In the genomic region with DNA sequence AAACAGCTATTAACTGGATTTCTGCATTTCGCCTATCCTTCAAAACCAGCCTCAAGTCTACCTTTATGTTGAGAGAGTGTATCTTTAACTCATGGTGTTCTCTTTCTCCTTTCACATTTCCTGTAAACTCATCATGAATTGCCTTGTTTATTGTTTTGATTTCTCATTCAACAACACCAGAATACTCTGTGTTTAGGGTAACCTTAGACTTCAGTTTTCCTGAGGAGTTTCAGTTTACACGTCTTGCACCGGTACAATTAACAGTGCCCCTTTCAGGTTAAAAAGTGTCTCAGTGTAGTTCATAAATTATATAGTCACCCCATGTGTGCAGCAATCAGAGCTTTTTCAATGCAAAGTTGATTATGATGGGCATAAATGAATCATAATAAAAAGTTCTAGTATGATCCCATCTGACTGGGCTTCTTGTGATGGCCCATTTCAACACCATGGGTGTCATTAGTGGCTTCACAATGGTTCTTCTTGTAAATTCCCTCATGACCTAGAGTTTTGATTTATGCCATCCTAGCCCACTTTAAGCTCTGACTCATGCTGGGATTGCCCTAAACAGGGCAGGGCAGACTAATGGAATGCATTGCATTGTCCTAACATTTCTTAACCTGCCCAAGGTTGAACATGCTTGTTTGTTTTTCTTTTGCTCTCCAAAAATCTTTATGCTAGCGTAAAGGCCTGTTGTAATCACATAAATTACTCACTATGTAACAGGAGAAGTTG, we compare ENCODE assay signal across 12 cellular contexts. TPM values are rescaled to one million over a fixed set of nuclear protein-coding genes. Genes with fewer than 3 reads are reported as not detected.
DNase-seq lines count a peak whose midpoint lies in the region; FAIRE-seq and TF ChIP-seq lines count a peak whose summit lies in the region.
"Had no signal": no experiment of that assay in that cellular context is flagged by ENCODE, and none has a peak within 500 bp of the region (broad histone marks: within the 10 kb centered on the region; RNA-seq: fewer than 3 reads in every experiment).

No MANE protein-coding gene starts in this region.

- H2BK120ac ChIP-seq in mesenchymal stem cell (ENCODE audit: low read depth, low read length) (no peak overlapping the region), neuronal stem cell (ENCODE audit: low read depth, low read length) (no peak overlapping the region)

- TF ChIP-seq POLR2A in spleen (IDR thresholded peaks at IDR 0.05), result no peak

- H4K8ac ChIP-seq in mesenchymal stem cell (ENCODE audit: low read length) (no peak overlapping the region), neuronal stem cell (ENCODE audit: low read depth, low read length) (no peak overlapping the region)

- H3K79me1 ChIP-seq in mesenchymal stem cell (replicated peaks; ENCODE audit: low read length, poor library complexity, severe bottlenecking), result peaks cover 7% of the 10 kb centered on the region
- no peaks in the 10 kb centered on the region for H3K79me1 ChIP-seq in neuronal stem cell (ENCODE audit: low read depth, low read length)

- H3K27me3 ChIP-seq in bronchial epithelial cell (ENCODE audit: control insufficient read depth, insufficient read depth, low read length) (no peaks in the 10 kb centered on the region), mesenchymal stem cell (ENCODE audit: control insufficient read depth in 1 of 2, insufficient read depth in 1 of 2, low read length in 2 of 2) (no peaks in the 10 kb centered on the region), neuronal stem cell (ENCODE audit: control insufficient read depth in 3 of 3, insufficient read depth in 3 of 3, low read depth in 1 of 3, low read length in 3 of 3) (no peaks in the 10 kb centered on the region), spleen (replicated peaks in 1 of 7) (peaks cover 0 to 5% (median 0%) of the 10 kb centered on the region in 7 donors)

- H2BK5ac ChIP-seq in mesenchymal stem cell (ENCODE audit: low read depth, low read length, poor library complexity, severe bottlenecking) (no peak overlapping the region), neuronal stem cell (ENCODE audit: low read length) (no peak overlapping the region)

- H3K4ac ChIP-seq in mesenchymal stem cell (ENCODE audit: low read depth in 1 of 2, low read length in 2 of 2) (no peak overlapping the region), neuronal stem cell (ENCODE audit: low read length) (no peak overlapping the region)

- intact Hi-C loops in spleen (cut with DNase I; ENCODE audit: low total_unique reads), result no loop called here

- H4K91ac ChIP-seq in mesenchymal stem cell (ENCODE audit: low read length) (no peak overlapping the region), neuronal stem cell (ENCODE audit: low read depth, low read length, poor library complexity) (no peak overlapping the region)

- no peak overlapping the region for H3K14ac ChIP-seq in mesenchymal stem cell (ENCODE audit: low read length in 2 of 2)
- H3K14ac ChIP-seq in neuronal stem cell (ENCODE audit: low read length), result no peak overlapping the region

- H3K18ac ChIP-seq in mesenchymal stem cell (ENCODE audit: low read depth in 1 of 2, low read length in 2 of 2) (no peak overlapping the region), neuronal stem cell (ENCODE audit: low read length) (no peak overlapping the region)

- no peak overlapping the region for H3K4me2 ChIP-seq in mesenchymal stem cell (ENCODE audit: low read length, poor library complexity, severe bottlenecking)
- H3K4me2 ChIP-seq in neuronal stem cell (ENCODE audit: insufficient read depth, low read length, poor library complexity, severe bottlenecking), result no peak overlapping the region

- H3K9ac ChIP-seq in mesenchymal stem cell (ENCODE audit: low read length), result no peak overlapping the region
- H3K9ac ChIP-seq in neuronal stem cell (ENCODE audit: low read depth, low read length, poor library complexity), result no peak overlapping the region

- H2AK5ac ChIP-seq in mesenchymal stem cell (ENCODE audit: low read length, severe bottlenecking) (no peak overlapping the region), neuronal stem cell (ENCODE audit: low read depth, low read length) (no peak overlapping the region)

- H3K36me3 ChIP-seq in bronchial epithelial cell (ENCODE audit: control insufficient read depth, insufficient read depth, low read length) (no peaks in the 10 kb centered on the region), mesenchymal stem cell (ENCODE audit: control insufficient read depth in 1 of 2, insufficient read depth in 2 of 2, low read depth in 1 of 2, low read length in 2 of 2) (peaks cover 4 to 10% of the 10 kb centered on the region in 2 experiments), neuronal stem cell (replicated peaks in 1 of 2; ENCODE audit: control insufficient read depth in 2 of 2, insufficient read depth in 2 of 2, low read length in 2 of 2) (peaks cover 0 to 62% of the 10 kb centered on the region in 2 donors), spleen (no peaks in the 10 kb centered on the region)

- H3K27ac ChIP-seq in mesenchymal stem cell (ENCODE audit: low read length, poor library complexity, severe bottlenecking) (peak overlapping the region; percentile 85), neuronal stem cell (replicated peaks; ENCODE audit: low read length) (no peak overlapping the region), spleen (no peak overlapping the region)

- H3K4me3 ChIP-seq in bronchial epithelial cell (ENCODE audit: low read depth, low read length) (no peak overlapping the region), mesenchymal stem cell (ENCODE audit: insufficient read depth in 1 of 2, low read depth in 1 of 2, low read length in 2 of 2) (no peak overlapping the region), neuronal stem cell (ENCODE audit: low read length in 2 of 2) (no peak overlapping the region), spleen (no peak overlapping the region)

- H2BK12ac ChIP-seq in mesenchymal stem cell (ENCODE audit: low read length in 2 of 2) (no peak overlapping the region), neuronal stem cell (ENCODE audit: low read length) (no peak overlapping the region)

- H2AFZ ChIP-seq in mesenchymal stem cell (ENCODE audit: low read depth, low read length) (no peak overlapping the region), neuronal stem cell (ENCODE audit: low read length) (no peak overlapping the region)

- no CpG with 5 or more reads among the region's 4 CpGs for WGBS in mesenchymal stem cell
- WGBS in neuronal stem cell (ENCODE audit: extremely low coverage in 2 of 2, insufficient read length in 2 of 2, insufficient replicate concordance in 1 of 2), 2 donors, result no CpG with 5 or more reads among the region's 4 CpGs
- 90 to 93% (median 92%) methylated on average over 4 of the region's 4 CpGs for WGBS in spleen, 5 donors

- DNase-seq in AG08395 (ENCODE audit: low spot score), result peak; percentile 49
- peak; percentile 91 for DNase-seq in M059J (ENCODE audit: low read depth)
- peak; percentile 100 for DNase-seq in bronchial epithelial cell (ENCODE audit: low read depth)
- peak; percentile 24 for DNase-seq in mesenchymal stem cell
- DNase-seq in ureter (ENCODE audit: low spot score), result no peak
- DNase-seq in NK-92 treated with Interleukin-12 subunit alpha and Interleukin-12 subunit beta, amount 100 ng/mL, for 24 hours (lab: John Stamatoyannopoulos, UW), result no peak
- DNase-seq in neuronal stem cell (ENCODE audit: low spot score), result no peak
- DNase-seq in spleen, result no peak
- DNase-seq: kidney, NCI-H1417, right cardiac atrium had no signal

- peaks cover 2% of the 10 kb centered on the region for H3K4me1 ChIP-seq in mesenchymal stem cell (ENCODE audit: control insufficient read depth, insufficient read depth, low read depth, low read length)
- H3K4me1 ChIP-seq in neuronal stem cell (ENCODE audit: control insufficient read depth in 2 of 2, insufficient read depth in 1 of 2, low read depth in 1 of 2, low read length in 2 of 2), result peaks cover 2 to 6% of the 10 kb centered on the region in 2 donors
- no peaks in the 10 kb centered on the region for H3K4me1 ChIP-seq in spleen

- no peak overlapping the region for H3K23ac ChIP-seq in mesenchymal stem cell (ENCODE audit: low read length in 2 of 2)
- H3K23ac ChIP-seq in neuronal stem cell (ENCODE audit: low read depth, low read length, poor library complexity), result no peak overlapping the region

- no peak for TF ChIP-seq CTCF in bronchial epithelial cell (IDR thresholded peaks at IDR 0.05; ENCODE audit: insufficient read depth, low read length, severe bottlenecking)
- no peak for TF ChIP-seq CTCF in spleen (IDR thresholded peaks at IDR 0.05 in 8 of 11, conservative IDR thresholded peaks at IDR 0.05 in 3 of 11)

- H2BK15ac ChIP-seq in mesenchymal stem cell (ENCODE audit: low read depth, poor library complexity, severe bottlenecking), result no peak overlapping the region
- H2BK15ac ChIP-seq in neuronal stem cell (ENCODE audit: low read length), result no peak overlapping the region

- H3K9me3 ChIP-seq in mesenchymal stem cell (ENCODE audit: control insufficient read depth, low read length) (no peaks in the 10 kb centered on the region), neuronal stem cell (replicated peaks in 1 of 2; ENCODE audit: control insufficient read depth in 2 of 2, insufficient read depth in 1 of 2, low read depth in 1 of 2, low read length in 2 of 2) (no peaks in the 10 kb centered on the region), spleen (no peaks in the 10 kb centered on the region)

- FAIRE-seq in bronchial epithelial cell (lab: Jason Lieb, UNC), result peak; percentile 36
- FAIRE-seq: colon, kidney had no signal

RNA-seq across cellular contexts. Expression of a gene that starts 22.0 kb away (rescaled TPM):
- total RNA-seq in M059J (2014; rRNA removed; shearing (Covaris generic)), result 18.4 and 24.3 TPM in 2 replicates
- total RNA-seq in bronchial epithelial cell (10.5 and 13.8 TPM in 2 replicates), ureter (48.5 TPM), spleen (1 to 10 TPM in 1 of 7 donors, under 1 TPM in 6; 0.11 to 1.0 (median 0.38) TPM)
- 0.25 TPM for polyA plus RNA-seq in mesenchymal stem cell (2013, experiment 1 of 2)
- 0.30 TPM for polyA plus RNA-seq in mesenchymal stem cell (2013, experiment 2 of 2)
- 3.4 TPM for polyA plus RNA-seq in neuronal stem cell (2013, experiment 1 of 2)
- polyA plus RNA-seq in neuronal stem cell (2013, experiment 2 of 2), result 3.7 TPM
- 1 to 10 TPM in 1 of 3 donors, under 1 TPM in 2; 0.11 to 1.1 (median 0.18) TPM for polyA plus RNA-seq in spleen

Comparison
In these comparisons a context has a peak if more than half of its experiments do, and no peak if none do; other contexts are left out.
1. DNase-seq: peak in AG08395 (single experiment), M059J (single experiment), bronchial epithelial cell (single experiment) and mesenchymal stem cell (single experiment); none in ureter (single experiment), NK-92 treated with Interleukin-12 subunit alpha and Interleukin-12 subunit beta, amount 100 ng/mL, for 24 hours (single experiment), neuronal stem cell (single experiment) and spleen (single experiment).